Comparison of ENCODE assay signal across 24 cellular contexts in genomic region chr2:40129725-40130124, GRCh38.
DNase-seq lines count a peak whose midpoint lies in the region; ATAC-seq and TF ChIP-seq lines count a peak whose summit lies in the region.
"Had no signal": no experiment of that assay in that cellular context is flagged by ENCODE, and none has a peak within 500 bp of the region (broad histone marks: within the 10 kb centered on the region; RNA-seq: fewer than 3 reads in every experiment).

No MANE protein-coding gene starts in this region.

- POLR2A ChIA-PET in HEK293 (lab: Yijun Ruan, JAX): no interaction called here

- in situ Hi-C loops in astrocyte of the spinal cord (cut with HindIII; ENCODE audit: low sequenced_read_pairs): no loop called here

- no peaks in the 10 kb centered on the region for H3K4me1 ChIP-seq in HEK293 (ENCODE audit: control insufficient read depth, insufficient read depth, low read length)
- H3K4me1 ChIP-seq in sigmoid colon: peaks cover 0 to 64% (median 45%) of the 10 kb centered on the region in 4 donors
- H3K4me1 ChIP-seq: esophagus squamous epithelium had no signal

- H3K36me3 ChIP-seq in HEK293 (ENCODE audit: control insufficient read depth in 2 of 2, insufficient read depth in 1 of 2, low read length in 2 of 2) (no peaks in the 10 kb centered on the region), sigmoid colon (no peaks in the 10 kb centered on the region)
- H3K36me3 ChIP-seq: esophagus squamous epithelium had no signal

- peak in 2 of 4 donors; percentile 61 to 62 for TF ChIP-seq EP300 in sigmoid colon (IDR thresholded peaks at IDR 0.05)

- H3K4me3 ChIP-seq in HEK293 (ENCODE audit: low read depth, low read length) (no peak overlapping the region), astrocyte of the spinal cord (ENCODE audit: low read depth, low read length) (no peak overlapping the region), sigmoid colon (no peak overlapping the region)
- H3K4me3 ChIP-seq: esophagus squamous epithelium had no signal

- no peaks in the 10 kb centered on the region for H3K27me3 ChIP-seq in sigmoid colon
- H3K27me3 ChIP-seq: esophagus squamous epithelium had no signal

- TF ChIP-seq CTCF in HEK293 (tag by site-specific recombination; IDR thresholded peaks at IDR 0.05): no peak
- no peak for TF ChIP-seq CTCF in astrocyte of the spinal cord (IDR thresholded peaks at IDR 0.05; ENCODE audit: low read depth, low read length)
- no peak for TF ChIP-seq CTCF in sigmoid colon (IDR thresholded peaks at IDR 0.05)

- TF ChIP-seq POLR2A in sigmoid colon (IDR thresholded peaks at IDR 0.05): no peak

- H3K9me3 ChIP-seq in HEK293 (ENCODE audit: control insufficient read depth, insufficient read depth, low read depth, low read length): no peaks in the 10 kb centered on the region
- no peaks in the 10 kb centered on the region for H3K9me3 ChIP-seq in sigmoid colon
- H3K9me3 ChIP-seq: esophagus squamous epithelium had no signal

- DNase-seq in astrocyte of the spinal cord (ENCODE audit: low read depth, low spot score) (peak; percentile 50), left ventricle myocardium superior (peak; percentile 43), sigmoid colon (peak; percentile 90), ecto neural progenitor cell (ENCODE audit: low spot score) (no peak), inferior parietal cortex (ENCODE audit: extremely low spot score) (no peak)
- DNase-seq: activated CD4-positive, alpha-beta T cell treated with anti-CD3 and anti-CD28 coated beads for 1 hour; activated CD8-positive, alpha-beta memory T cell treated with anti-CD3 and anti-CD28 coated beads for 24 hours; activated naive CD4-positive, alpha-beta T cell treated with anti-CD3 and anti-CD28 coated beads for 36 hours; activated T-cell treated with anti-CD3 and anti-CD28 coated beads, Interleukin-2, amount 50 U/mL, for 24 hours; amniotic stem cell; cerebellar nuclear complex; COR-L47; effector memory CD8-positive, alpha-beta T cell; esophagus squamous epithelium; NCI-H1105; NCI-H2081; NCI-H345; NCI-H774; nephron progenitor cell; stimulated activated CD4-positive, alpha-beta T cell treated with anti-CD3 and anti-CD28 coated beads, Interleukin-2, amount 100 ng/mL, for 48 hours; stimulated activated naive CD4-positive, alpha-beta T cell had no signal

- CTCF ChIA-PET in HEK293 (lab: Yijun Ruan, JAX): no interaction called here

- 94 to 97% methylated on average over 1 of the region's 1 CpG for WGBS in sigmoid colon, 2 donors

- H3K27ac ChIP-seq in HEK293 (ENCODE audit: extremely low read depth, low read depth, low read length) (no peak overlapping the region), sigmoid colon (peak overlapping the region in 3 of 4 donors; percentile 61 to 83 (median 77))
- H3K27ac ChIP-seq: esophagus squamous epithelium had no signal

- ATAC-seq in left ventricle myocardium superior: peak; percentile 83
- ATAC-seq in GM18502 (IDR thresholded peaks at IDR 0.05; ENCODE audit: poor library complexity, unreplicated experiment): no peak
- ATAC-seq in GM21367 (IDR thresholded peaks at IDR 0.05; ENCODE audit: unreplicated experiment): no peak
- ATAC-seq: effector memory CD8-positive, alpha-beta T cell had no signal

- intact Hi-C loops in left ventricle myocardium superior (cut with micrococcal nuclease): no loop called here
- intact Hi-C loops in sigmoid colon (cut with DNase I): loop anchor here (10.0 kb wide), 1 partner anchor 325 kb away; the partner anchor contains the start of gene SLC8A1

TF ChIP-seq in HEK293, 187 proteins besides CTCF, POLR2A, EP300 and RAD21:
- no peak for TF ChIP-seq ZEB2 (tag by site-specific recombination; IDR thresholded peaks at IDR 0.05)
- TF ChIP-seq ZIC2 (tag by site-specific recombination; IDR thresholded peaks at IDR 0.05): peak; percentile 24; the same call in 1 of the 2 replicates
- TF ChIP-seq ZNF510 (tag by site-specific recombination; IDR thresholded peaks at IDR 0.05; ENCODE audit: insufficient replicate concordance): no peak

Comparison
In these comparisons a context has a peak if more than half of its experiments do, and no peak if none do; other contexts are left out.
1. DNase-seq: peak in astrocyte of the spinal cord (single experiment), left ventricle myocardium superior (single experiment) and sigmoid colon (single experiment); none in ecto neural progenitor cell (single experiment) and inferior parietal cortex (single experiment).